ENCODE assay signal across 11 cellular contexts in the genomic region with DNA sequence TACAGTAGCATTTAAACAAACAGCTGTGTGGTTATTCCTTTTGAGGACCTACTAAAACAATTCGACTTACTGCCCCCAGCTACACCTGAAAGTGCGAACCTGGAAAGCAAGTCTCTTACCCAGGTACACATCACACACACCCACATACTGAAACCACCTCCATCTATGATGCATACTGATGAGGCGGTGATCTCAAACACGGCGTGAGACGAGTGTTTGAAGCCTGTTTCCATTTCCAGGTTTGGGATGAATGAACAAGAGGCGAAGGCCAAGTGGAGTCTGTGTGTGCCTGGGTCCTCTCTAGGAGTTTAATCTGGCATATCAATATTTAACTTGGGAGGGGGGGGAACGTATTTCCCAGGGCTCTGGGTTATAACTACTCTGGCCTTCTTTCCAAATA. TPM values are rescaled to one million over a fixed set of nuclear protein-coding genes. Genes with fewer than 3 reads are reported as not detected.
DNase-seq lines count a peak whose midpoint lies in the region; ATAC-seq lines count a peak whose summit lies in the region.
"Had no signal": no experiment of that assay in that cellular context is flagged by ENCODE, and none has a peak within 500 bp of the region (broad histone marks: within the 10 kb centered on the region; RNA-seq: fewer than 3 reads in every experiment).

No MANE protein-coding gene starts in this region.

- peaks cover 43% of the 10 kb centered on the region for H3K4me1 Mint-ChIP-seq in stimulated activated naive CD8-positive, alpha-beta T cell treated with anti-CD3 and anti-CD28 coated beads, Interleukin-15, Interleukin-2, amounts not matched to agents 100 ng/mL and 50 ng/mL, for 24 hours (ENCODE audit: low read depth)
- peaks cover 47% of the 10 kb centered on the region for H3K4me1 Mint-ChIP-seq in activated T-cell treated with anti-CD3 and anti-CD28 coated beads, Interleukin-2, amount 50 U/mL, for 4 hours (ENCODE audit: low read depth)

- peaks cover 52% of the 10 kb centered on the region for H3K36me3 Mint-ChIP-seq in stimulated activated naive CD8-positive, alpha-beta T cell treated with anti-CD3 and anti-CD28 coated beads, Interleukin-15, Interleukin-2, amounts not matched to agents 100 ng/mL and 50 ng/mL, for 24 hours (ENCODE audit: low read depth)
- peaks cover 42% of the 10 kb centered on the region for H3K36me3 Mint-ChIP-seq in activated T-cell treated with anti-CD3 and anti-CD28 coated beads, Interleukin-2, amount 50 U/mL, for 4 hours (ENCODE audit: insufficient read depth)

- no peaks in the 10 kb centered on the region for H3K27me3 Mint-ChIP-seq in stimulated activated naive CD8-positive, alpha-beta T cell treated with anti-CD3 and anti-CD28 coated beads, Interleukin-15, Interleukin-2, amounts not matched to agents 100 ng/mL and 50 ng/mL, for 24 hours
- no peaks in the 10 kb centered on the region for H3K27me3 Mint-ChIP-seq in activated T-cell treated with anti-CD3 and anti-CD28 coated beads, Interleukin-2, amount 50 U/mL, for 4 hours (ENCODE audit: low read depth)

- H3K27ac Mint-ChIP-seq in stimulated activated naive CD8-positive, alpha-beta T cell treated with anti-CD3 and anti-CD28 coated beads, Interleukin-15, Interleukin-2, amounts not matched to agents 100 ng/mL and 50 ng/mL, for 24 hours: peak overlapping the region; percentile 76

- H3K9me3 Mint-ChIP-seq in stimulated activated naive CD8-positive, alpha-beta T cell treated with anti-CD3 and anti-CD28 coated beads, Interleukin-15, Interleukin-2, amounts not matched to agents 100 ng/mL and 50 ng/mL, for 24 hours: peaks cover 2% of the 10 kb centered on the region
- H3K9me3 Mint-ChIP-seq in activated T-cell treated with anti-CD3 and anti-CD28 coated beads, Interleukin-2, amount 50 U/mL, for 4 hours: peaks cover 3% of the 10 kb centered on the region

- peak overlapping the region; percentile 83 for H3K4me3 Mint-ChIP-seq in stimulated activated naive CD8-positive, alpha-beta T cell treated with anti-CD3 and anti-CD28 coated beads, Interleukin-15, Interleukin-2, amounts not matched to agents 100 ng/mL and 50 ng/mL, for 24 hours
- H3K4me3 Mint-ChIP-seq in activated T-cell treated with anti-CD3 and anti-CD28 coated beads, Interleukin-2, amount 50 U/mL, for 4 hours: peak overlapping the region; percentile 77

- no peak for DNase-seq in stimulated activated naive CD8-positive, alpha-beta T cell treated with anti-CD3 and anti-CD28 coated beads, Interleukin-15, Interleukin-2, amounts not matched to agents 100 U/mL and 50 U/mL, for 24 hours
- DNase-seq in activated T-cell treated with anti-CD3 and anti-CD28 coated beads, Interleukin-2, amount 50 U/mL, for 4 hours: no peak
- DNase-seq in mesenteric fat pad (ENCODE audit: low spot score): peak; percentile 22
- DNase-seq in COR-L47 (lab: John Stamatoyannopoulos, UW): no peak
- DNase-seq in NCI-H2029 treated with DMSO at 0.1 percent for 48 hours (lab: John Stamatoyannopoulos, UW): no peak
- no peak for DNase-seq in NAMALWA (ENCODE audit: low spot score)
- DNase-seq: mucosa of descending colon, NCI-H1436 treated with DMSO at 0.1 percent for 48 hours, OCI-M1 had no signal

- no peak for ATAC-seq in stimulated activated naive CD8-positive, alpha-beta T cell treated with anti-CD3 and anti-CD28 coated beads, Interleukin-15, Interleukin-2, amounts not matched to agents 100 U/mL and 50 U/mL, for 24 hours
- ATAC-seq in activated T-cell treated with anti-CD3 and anti-CD28 coated beads, Interleukin-2, amount 50 U/mL, for 4 hours: no peak
- ATAC-seq in HG03139 (IDR thresholded peaks at IDR 0.05; ENCODE audit: unreplicated experiment): no peak
- ATAC-seq: mucosa of descending colon had no signal

RNA-seq across cellular contexts. Expression of gene TMEM185B, which starts 1.6 kb away (rescaled TPM):
- total RNA-seq in activated T-cell treated with anti-CD3 and anti-CD28 coated beads, Interleukin-2, amount 50 U/mL, for 4 hours: 10 to 100 TPM; 35.0 to 38.4 (median 36.3) TPM
- total RNA-seq in mesenteric fat pad: 20.4 TPM

RNA-seq across cellular contexts. Expression of gene RALB, which starts 31.0 kb away (rescaled TPM):
- 10 to 100 TPM in 2 of 3 donors, 1 to 10 TPM in 1; 9.2 to 17.5 (median 13.0) TPM for total RNA-seq in activated T-cell treated with anti-CD3 and anti-CD28 coated beads, Interleukin-2, amount 50 U/mL, for 4 hours
- total RNA-seq in mesenteric fat pad: 50.8 TPM
